Comparison of ENCODE assay signal across 11 cellular contexts in the genomic region with DNA sequence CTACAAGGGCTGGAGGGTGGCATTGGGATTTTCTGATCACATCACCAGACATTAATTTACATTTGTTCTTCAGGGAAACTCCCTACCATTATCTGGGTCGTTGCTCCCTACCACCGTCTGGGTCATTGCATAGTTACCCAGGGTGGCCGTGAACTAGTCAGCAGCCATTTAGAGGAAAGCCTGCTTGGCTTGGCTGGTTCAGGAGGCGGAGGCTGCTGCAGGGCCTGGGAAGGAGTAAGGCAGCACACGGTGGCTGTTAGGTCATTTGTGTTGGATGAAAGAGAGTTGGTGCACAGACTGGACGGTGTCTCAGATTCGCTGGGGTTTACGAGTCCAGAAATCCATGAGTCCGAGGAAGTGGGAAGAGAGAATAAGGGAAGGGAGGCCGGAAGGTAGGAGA. TPM values are rescaled to one million over a fixed set of nuclear protein-coding genes. Genes with fewer than 3 reads are reported as not detected.
A peak's percentile ranks its signal among the peaks of the same experiment; 100 is the strongest.
DNase-seq lines count a peak whose midpoint lies in the region; ATAC-seq, FAIRE-seq and TF ChIP-seq lines count a peak whose summit lies in the region.
"Had no signal": no experiment of that assay in that cellular context is flagged by ENCODE, and none has a peak within 500 bp of the region (broad histone marks: within the 10 kb centered on the region; RNA-seq: fewer than 3 reads in every experiment).

No MANE protein-coding gene starts in this region.

- no peaks in the 10 kb centered on the region for H3K27me3 Mint-ChIP-seq in activated naive CD4-positive, alpha-beta T cell treated with anti-CD3 and anti-CD28 coated beads, Interleukin-2, amount 10 ng/mL, durations not matched to agents 7 days and 5 days
- H3K27me3 Mint-ChIP-seq in astrocyte (ENCODE audit: low read depth, unreplicated experiment), result no peaks in the 10 kb centered on the region
- no peaks in the 10 kb centered on the region for H3K27me3 Mint-ChIP-seq in stimulated activated memory B cell treated with anti-CD40 and anti-IgM and Interleukin-4, amounts not matched to agents 10 μg/mL and 1 μg/mL and 100 μg/mL, for 72 hours

- no peak for TF ChIP-seq CTCF in astrocyte (IDR thresholded peaks at IDR 0.05; ENCODE audit: insufficient read depth, low read depth, low read length)

- H3K36me3 Mint-ChIP-seq in activated naive CD4-positive, alpha-beta T cell treated with anti-CD3 and anti-CD28 coated beads, Interleukin-2, amount 50 U/mL, for 72 hours, result peaks cover 0 to 6% of the 10 kb centered on the region in 2 donors
- peaks cover 16% of the 10 kb centered on the region for H3K36me3 Mint-ChIP-seq in activated naive CD4-positive, alpha-beta T cell treated with anti-CD3 and anti-CD28 coated beads, Interleukin-2, amount 10 ng/mL, durations not matched to agents 7 days and 5 days
- peaks cover 3% of the 10 kb centered on the region for H3K36me3 Mint-ChIP-seq in astrocyte (ENCODE audit: low read depth, unreplicated experiment)
- peaks cover 20% of the 10 kb centered on the region for H3K36me3 Mint-ChIP-seq in stimulated activated memory B cell treated with anti-CD40 and anti-IgM and Interleukin-4, amounts not matched to agents 10 μg/mL and 1 μg/mL and 100 μg/mL, for 72 hours

- H3K4me1 ChIP-seq in astrocyte (ENCODE audit: insufficient read depth, low read length), result peaks cover 3% of the 10 kb centered on the region

- H3K9me3 Mint-ChIP-seq in activated naive CD4-positive, alpha-beta T cell treated with anti-CD3 and anti-CD28 coated beads, Interleukin-2, amount 50 U/mL, for 72 hours, result peaks cover 4 to 5% of the 10 kb centered on the region in 2 donors
- H3K9me3 Mint-ChIP-seq in activated naive CD4-positive, alpha-beta T cell treated with anti-CD3 and anti-CD28 coated beads, Interleukin-2, amount 10 ng/mL, durations not matched to agents 7 days and 5 days, result no peaks in the 10 kb centered on the region
- no peaks in the 10 kb centered on the region for H3K9me3 Mint-ChIP-seq in astrocyte (ENCODE audit: unreplicated experiment)
- no peaks in the 10 kb centered on the region for H3K9me3 Mint-ChIP-seq in stimulated activated memory B cell treated with anti-CD40 and anti-IgM and Interleukin-4, amounts not matched to agents 10 μg/mL and 1 μg/mL and 100 μg/mL, for 72 hours

- peak overlapping the region; percentile 45 to 72 for H3K27ac Mint-ChIP-seq in activated naive CD4-positive, alpha-beta T cell treated with anti-CD3 and anti-CD28 coated beads, Interleukin-2, amount 50 U/mL, for 72 hours
- no peak overlapping the region for H3K27ac Mint-ChIP-seq in activated naive CD4-positive, alpha-beta T cell treated with anti-CD3 and anti-CD28 coated beads, Interleukin-2, amount 10 ng/mL, durations not matched to agents 7 days and 5 days
- H3K27ac Mint-ChIP-seq in astrocyte (ENCODE audit: unreplicated experiment), result peak overlapping the region; percentile 75
- H3K27ac Mint-ChIP-seq in stimulated activated memory B cell treated with anti-CD40 and anti-IgM and Interleukin-4, amounts not matched to agents 10 μg/mL and 1 μg/mL and 100 μg/mL, for 72 hours, result peak overlapping the region; percentile 90

- no peak overlapping the region for H3K4me2 ChIP-seq in astrocyte (ENCODE audit: low read length)

- H4K20me1 ChIP-seq in astrocyte (ENCODE audit: insufficient read depth, low read length), result peaks cover 98% of the 10 kb centered on the region

- ATAC-seq in activated naive CD4-positive, alpha-beta T cell treated with anti-CD3 and anti-CD28 coated beads, Interleukin-2, amount 50 U/mL, for 72 hours, result peak in 1 of 2 donors; percentile 30
- ATAC-seq in HG02938 (IDR thresholded peaks at IDR 0.05; ENCODE audit: unreplicated experiment) (peak; percentile 49), GM21515 (IDR thresholded peaks at IDR 0.05; ENCODE audit: unreplicated experiment) (no peak)
- ATAC-seq in stimulated activated memory B cell treated with anti-CD40 and anti-IgM and Interleukin-4, amounts not matched to agents 10 μg/mL and 1 μg/mL and 100 μg/mL, for 72 hours, result peak; percentile 90

- H3K36me3 ChIP-seq in astrocyte (ENCODE audit: insufficient read depth, low read length), result no peaks in the 10 kb centered on the region
- no peaks in the 10 kb centered on the region for H3K36me3 ChIP-seq in H7 (replicated peaks; ENCODE audit: control insufficient read depth, insufficient read depth, low read length)
- H3K36me3 ChIP-seq: HAP-1, heart right ventricle had no signal

- no peak for DNase-seq in activated naive CD4-positive, alpha-beta T cell treated with anti-CD3 and anti-CD28 coated beads, Interleukin-2, amount 50 U/mL, for 72 hours (ENCODE audit: low spot score in 2 of 2)
- no peak for DNase-seq in activated naive CD4-positive, alpha-beta T cell treated with anti-CD3 and anti-CD28 coated beads, Interleukin-2, amount 10 ng/mL, durations not matched to agents 7 days and 5 days
- DNase-seq in astrocyte (ENCODE audit: low read depth) (no peak), frontal cortex (ENCODE audit: low spot score in 2 of 2) (no peak), H7 (no peak)
- DNase-seq: heart right ventricle, NCI-H510A had no signal

- peaks cover 100% of the 10 kb centered on the region for H3K79me2 ChIP-seq in astrocyte (ENCODE audit: insufficient read depth, low read length)

- peaks cover 17% of the 10 kb centered on the region for H3K4me1 Mint-ChIP-seq in activated naive CD4-positive, alpha-beta T cell treated with anti-CD3 and anti-CD28 coated beads, Interleukin-2, amount 10 ng/mL, durations not matched to agents 7 days and 5 days
- peaks cover 62% of the 10 kb centered on the region for H3K4me1 Mint-ChIP-seq in astrocyte (ENCODE audit: low read depth, unreplicated experiment)
- H3K4me1 Mint-ChIP-seq in stimulated activated memory B cell treated with anti-CD40 and anti-IgM and Interleukin-4, amounts not matched to agents 10 μg/mL and 1 μg/mL and 100 μg/mL, for 72 hours, result peaks cover 92% of the 10 kb centered on the region

- H3K9ac ChIP-seq in astrocyte (ENCODE audit: low read length), result no peak overlapping the region

- no peak overlapping the region for H3K4me3 ChIP-seq in astrocyte (ENCODE audit: insufficient read depth, low read depth, low read length)
- H3K4me3 ChIP-seq in H7 (ENCODE audit: insufficient read depth, low read depth, low read length), result no peak overlapping the region
- H3K4me3 ChIP-seq: HAP-1 had no signal

- no peak overlapping the region for H2AFZ ChIP-seq in astrocyte (ENCODE audit: low read depth, low read length)

- H3K27me3 ChIP-seq in astrocyte (ENCODE audit: insufficient read depth, low read length), result no peaks in the 10 kb centered on the region
- no peaks in the 10 kb centered on the region for H3K27me3 ChIP-seq in H7 (ENCODE audit: control insufficient read depth, insufficient read depth, low read length)
- H3K27me3 ChIP-seq: heart right ventricle had no signal

- no peaks in the 10 kb centered on the region for H3K9me3 ChIP-seq in astrocyte (ENCODE audit: insufficient read depth, low read depth, low read length)
- H3K9me3 ChIP-seq: HAP-1, heart right ventricle had no signal

- no peak overlapping the region for H3K27ac ChIP-seq in astrocyte (ENCODE audit: low read depth, low read length)

- FAIRE-seq in astrocyte (lab: Jason Lieb, UNC) (no peak), frontal cortex (lab: Jason Lieb, UNC) (no peak)

- H3K4me3 Mint-ChIP-seq in activated naive CD4-positive, alpha-beta T cell treated with anti-CD3 and anti-CD28 coated beads, Interleukin-2, amount 10 ng/mL, durations not matched to agents 7 days and 5 days, result no peak overlapping the region
- H3K4me3 Mint-ChIP-seq in astrocyte (ENCODE audit: unreplicated experiment), result no peak overlapping the region
- peak overlapping the region; percentile 82 for H3K4me3 Mint-ChIP-seq in stimulated activated memory B cell treated with anti-CD40 and anti-IgM and Interleukin-4, amounts not matched to agents 10 μg/mL and 1 μg/mL and 100 μg/mL, for 72 hours

- CTCF ChIA-PET in activated naive CD4-positive, alpha-beta T cell treated with anti-CD3 and anti-CD28 coated beads, Interleukin-2, amount 10 ng/mL, durations not matched to agents 7 days and 5 days (lab: Charles Lee), result no interaction called here

RNA-seq across cellular contexts. Expression of gene ARID1B, which starts 17.8 kb away (rescaled TPM):
- total RNA-seq in activated naive CD4-positive, alpha-beta T cell treated with anti-CD3 and anti-CD28 coated beads, Interleukin-2, amount 50 U/mL, for 72 hours, result 10 to 100 TPM; 53.1 to 69.5 TPM
- total RNA-seq in astrocyte (75.4 and 78.2 TPM in 2 replicates), frontal cortex (59.9 TPM)
- total RNA-seq in H7 (2014; rRNA removed; shearing (Covaris generic)), result 20.9 and 27.8 TPM in 2 replicates
